Comparison of ENCODE assay signal across 14 cellular contexts in the genomic region with DNA sequence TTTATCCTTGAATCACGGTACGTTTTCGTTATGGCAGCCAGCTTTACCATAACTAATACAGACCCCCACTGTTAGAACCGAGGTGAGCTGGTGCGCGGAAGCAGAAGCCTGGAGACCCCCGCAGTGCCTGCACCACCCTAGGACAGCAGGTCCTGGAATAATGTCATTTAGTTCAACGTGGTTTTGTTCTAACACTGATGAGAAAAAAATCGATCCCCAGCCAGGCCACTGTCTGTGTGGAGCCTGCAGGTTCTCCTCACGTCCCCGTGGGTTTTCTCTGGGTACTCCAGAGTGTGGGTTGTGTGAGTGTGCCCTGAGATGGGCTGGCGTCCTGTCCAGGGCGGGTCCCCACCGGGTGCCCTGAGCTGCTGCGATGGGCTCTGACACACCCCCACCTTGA.
DNase-seq lines count a peak whose midpoint lies in the region; ATAC-seq, FAIRE-seq and TF ChIP-seq lines count a peak whose summit lies in the region.
"Had no signal": no experiment of that assay in that cellular context is flagged by ENCODE, and none has a peak within 500 bp of the region (broad histone marks: within the 10 kb centered on the region; RNA-seq: fewer than 3 reads in every experiment).

No MANE protein-coding gene starts in this region.

- ATAC-seq in GM23338 (no peak), K562 (no peak), lung (ENCODE audit: insufficient read depth, low FRiP score) (no peak), lower lobe of right lung (no peak)

- H3K79me2 ChIP-seq in GM23338 (replicated peaks; ENCODE audit: insufficient read depth) (no peaks in the 10 kb centered on the region), K562 (ENCODE audit: control insufficient read depth, insufficient read depth, low read length) (no peaks in the 10 kb centered on the region)

- TF ChIP-seq CTCF in GM23338 (conservative IDR thresholded peaks at IDR 0.05; ENCODE audit: low read depth in 2 of 2) (no peak), K562 (IDR thresholded peaks at IDR 0.05 in 2 of 3, conservative IDR thresholded peaks at IDR 0.05 in 1 of 3; ENCODE audit: insufficient read depth in 2 of 3, low read depth in 1 of 3, low read length in 3 of 3) (no peak), lung (IDR thresholded peaks at IDR 0.05; ENCODE audit: control extremely low read depth, extremely low read depth) (no peak), type B pancreatic cell (conservative IDR thresholded peaks at IDR 0.05) (no peak), lower lobe of right lung (IDR thresholded peaks at IDR 0.05) (no peak)

- peaks cover 4% of the 10 kb centered on the region; the same call in 1 of the 2 replicates for H3K9me2 ChIP-seq in GM23338 (ENCODE audit: insufficient read depth)

- H3K27me3 Mint-ChIP-seq in GM23338 (ENCODE audit: insufficient read depth, low read depth, poor library complexity) (peaks cover 7% of the 10 kb centered on the region), type B pancreatic cell (no peaks in the 10 kb centered on the region)
- H3K27me3 Mint-ChIP-seq: CD8-positive, alpha-beta memory T cell had no signal

- no peak for TF ChIP-seq RAD21 in K562 (CRISPR knock-in tag; conservative IDR thresholded peaks at IDR 0.05 in 1 of 2, IDR thresholded peaks at IDR 0.05 in 1 of 2)

- no peak for TF ChIP-seq EP300 in K562 (IDR thresholded peaks at IDR 0.05; ENCODE audit: low read length)

- H3K36me3 Mint-ChIP-seq in GM23338 (ENCODE audit: low read depth) (peaks cover 19% of the 10 kb centered on the region), type B pancreatic cell (no peaks in the 10 kb centered on the region)

- in situ Hi-C loops in K562 (cut with MboI) = no loop called here

- no peak overlapping the region for H3K4me2 ChIP-seq in GM23338
- H3K4me2 ChIP-seq in K562 (ENCODE audit: insufficient read depth, low read length) = no peak overlapping the region
- H3K4me2 ChIP-seq: BLaER1 had no signal

- H3K9ac ChIP-seq in K562 (ENCODE audit: insufficient read depth in 1 of 2, low read depth in 2 of 2, low read length in 2 of 2) = no peak overlapping the region
- H3K9ac ChIP-seq: BLaER1 had no signal

- POLR2A ChIA-PET in K562 (lab: Yijun Ruan, JAX) = interaction anchor here (0.6 to 1.1 kb wide), 4 partner anchors 8 to 522 kb away, joined by 3 to 4 read pairs (median 3); no protein-coding TSS in a partner anchor

- no peak overlapping the region for H3K4me3 Mint-ChIP-seq in GM23338
- H3K4me3 Mint-ChIP-seq in type B pancreatic cell = no peak overlapping the region
- H3K4me3 Mint-ChIP-seq: CD8-positive, alpha-beta memory T cell had no signal

- peaks cover 17% of the 10 kb centered on the region for H3K4me1 ChIP-seq in GM23338 (ENCODE audit: insufficient read depth)
- peaks cover 0 to 3% of the 10 kb centered on the region in 2 experiments; a peak in 2 of 5 replicates for H3K4me1 ChIP-seq in K562 (replicated peaks in 1 of 2; ENCODE audit: control insufficient read depth in 2 of 2, insufficient read depth in 2 of 2, low read length in 2 of 2)
- peaks cover 0 to 4% of the 10 kb centered on the region in 2 donors for H3K4me1 ChIP-seq in lung (ENCODE audit: control insufficient read depth in 2 of 2, insufficient read depth in 2 of 2, low read length in 2 of 2)
- H3K4me1 ChIP-seq in lower lobe of right lung = peaks cover 4% of the 10 kb centered on the region
- H3K4me1 ChIP-seq: BLaER1 had no signal

- 0 out of 2 replicates have a peak overlapping the region, but pooled peaks have one; percentile 14 for H2AFZ ChIP-seq in GM23338
- H2AFZ ChIP-seq in K562 (ENCODE audit: low read depth, low read length) = peak overlapping the region; percentile 47

- CTCF ChIA-PET in K562 (lab: Yijun Ruan, JAX; ENCODE audit: low intra/inter-chr PET ratio) = no interaction called here

- 49% methylated on average over 15 of the region's 15 CpGs for WGBS in K562 (ENCODE audit: insufficient coverage, low coverage, missing lambda C conversion rate)
- 88 to 94% methylated on average over 15 of the region's 15 CpGs for WGBS in lung, 2 donors

- intact Hi-C loops in K562 (cut with micrococcal nuclease) (no loop called here), lower lobe of right lung (cut with DNase I) (no loop called here)

- H3F3A ChIP-seq in GM23338 (replicated peaks; ENCODE audit: low read depth) = no peaks in the 10 kb centered on the region

- H3K4me1 Mint-ChIP-seq in GM23338 (peaks cover 14% of the 10 kb centered on the region), type B pancreatic cell (ENCODE audit: unreplicated experiment) (peaks cover 13% of the 10 kb centered on the region)
- H3K4me1 Mint-ChIP-seq: CD8-positive, alpha-beta memory T cell had no signal

- H3K9me3 ChIP-seq in K562 (replicated peaks; ENCODE audit: control insufficient read depth, insufficient read depth, low read depth, low read length) (peaks cover 12% of the 10 kb centered on the region), lung (ENCODE audit: control insufficient read depth in 2 of 2, insufficient read depth in 1 of 2, low read length in 1 of 2) (peaks cover 0 to 4% of the 10 kb centered on the region in 2 donors), lower lobe of right lung (no peaks in the 10 kb centered on the region)

- H3K9me3 Mint-ChIP-seq in GM23338 (peaks cover 33% of the 10 kb centered on the region), type B pancreatic cell (peaks cover 4% of the 10 kb centered on the region)
- H3K9me3 Mint-ChIP-seq: CD8-positive, alpha-beta memory T cell had no signal

- H3K27me3 ChIP-seq in GM23338 (ENCODE audit: insufficient read depth) (no peaks in the 10 kb centered on the region), K562 (ENCODE audit: control insufficient read depth in 2 of 2, insufficient read depth in 2 of 2, low read length in 2 of 2) (no peaks in the 10 kb centered on the region), lung (ENCODE audit: control insufficient read depth, insufficient read depth) (no peaks in the 10 kb centered on the region), lower lobe of right lung (ENCODE audit: low read depth) (no peaks in the 10 kb centered on the region)
- H3K27me3 ChIP-seq: BLaER1 had no signal

- DNase-seq in GM23338 (ENCODE audit: low spot score) (no peak), K562 (ENCODE audit: extremely low read depth in 1 of 4, low spot score in 3 of 4) (no peak), lung (ENCODE audit: low spot score) (peak; percentile 27), type B pancreatic cell (ENCODE audit: extremely low spot score, unreplicated experiment) (peak; percentile 52), substantia nigra (lab: John Stamatoyannopoulos, UW) (no peak), lower lobe of right lung (no peak)
- DNase-seq: Caco-2; CD8-positive, alpha-beta memory T cell; DMS53; GF-D8; IMR-90 had no signal

- H3K9me1 ChIP-seq in K562 (ENCODE audit: control insufficient read depth, insufficient read depth, low read length) = no peaks in the 10 kb centered on the region

- H3K27ac Mint-ChIP-seq in GM23338 (no peak overlapping the region), type B pancreatic cell (no peak overlapping the region)

- BruUV-seq in K562 (replicated peaks; lab: Mats Ljungman, UMichigan) = no TSS peak

- no peak overlapping the region for H3K27ac ChIP-seq in GM23338 (ENCODE audit: low read depth)
- no peak overlapping the region for H3K27ac ChIP-seq in K562 (ENCODE audit: extremely low read depth, low read depth, low read length)
- no peak overlapping the region for H3K27ac ChIP-seq in lung (ENCODE audit: low read depth in 1 of 2, low read length in 1 of 2)
- H3K27ac ChIP-seq in substantia nigra (ENCODE audit: low read depth, low read length, poor library complexity, severe bottlenecking) = no peak overlapping the region
- no peak overlapping the region for H3K27ac ChIP-seq in lower lobe of right lung
- H3K27ac ChIP-seq: BLaER1 had no signal

- TF ChIP-seq POLR2A in K562 (conservative IDR thresholded peaks at IDR 0.05) = no peak

- H3K36me3 ChIP-seq in GM23338 (ENCODE audit: insufficient read depth) (peaks cover 4% of the 10 kb centered on the region; the same call in 1 of the 2 replicates), K562 (ENCODE audit: control insufficient read depth, insufficient read depth, low read length) (no peaks in the 10 kb centered on the region), lung (ENCODE audit: control insufficient read depth in 2 of 2, insufficient read depth in 2 of 2, low read length in 2 of 2) (no peaks in the 10 kb centered on the region), lower lobe of right lung (no peaks in the 10 kb centered on the region)
- H3K36me3 ChIP-seq: BLaER1 had no signal

- no peak overlapping the region for H3K4me3 ChIP-seq in GM23338
- no peak overlapping the region for H3K4me3 ChIP-seq in K562
- H3K4me3 ChIP-seq in lung = no peak overlapping the region
- H3K4me3 ChIP-seq in lower lobe of right lung = no peak overlapping the region
- H3K4me3 ChIP-seq: BLaER1 had no signal

- no peak for FAIRE-seq in K562 (lab: Jason Lieb, UNC)
- FAIRE-seq: GM19239, H54 had no signal

- H4K20me1 ChIP-seq in GM23338 (replicated peaks; ENCODE audit: insufficient read depth) (no peaks in the 10 kb centered on the region), K562 (replicated peaks; ENCODE audit: control insufficient read depth, insufficient read depth, low read length) (no peaks in the 10 kb centered on the region)
- H4K20me1 ChIP-seq: BLaER1 had no signal

TF ChIP-seq in GM23338, 12 proteins besides CTCF, POLR2A, EP300 and RAD21 (continues in another document):
- TF ChIP-seq, protein P1, sequence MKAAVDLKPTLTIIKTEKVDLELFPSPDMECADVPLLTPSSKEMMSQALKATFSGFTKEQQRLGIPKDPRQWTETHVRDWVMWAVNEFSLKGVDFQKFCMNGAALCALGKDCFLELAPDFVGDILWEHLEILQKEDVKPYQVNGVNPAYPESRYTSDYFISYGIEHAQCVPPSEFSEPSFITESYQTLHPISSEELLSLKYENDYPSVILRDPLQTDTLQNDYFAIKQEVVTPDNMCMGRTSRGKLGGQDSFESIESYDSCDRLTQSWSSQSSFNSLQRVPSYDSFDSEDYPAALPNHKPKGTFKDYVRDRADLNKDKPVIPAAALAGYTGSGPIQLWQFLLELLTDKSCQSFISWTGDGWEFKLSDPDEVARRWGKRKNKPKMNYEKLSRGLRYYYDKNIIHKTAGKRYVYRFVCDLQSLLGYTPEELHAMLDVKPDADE (IDR thresholded peaks at IDR 0.05) = no peak

TF ChIP-seq in K562, 482 proteins besides CTCF, POLR2A, EP300 and RAD21 (continues in another document):
- TF ChIP-seq HDAC2 (IDR thresholded peaks at IDR 0.05) (no peak), MEIS2 (IDR thresholded peaks at IDR 0.05; ENCODE audit: partially characterized antibody) (no peak), ADNP (tag; IDR thresholded peaks at IDR 0.05) (no peak), FUS (optimal IDR thresholded peaks at IDR 0.05; ENCODE audit: low read depth, low read length) (no peak), NCOA1 (IDR thresholded peaks at IDR 0.05; ENCODE audit: low read depth) (no peak), GABPB2 (CRISPR knock-in tag; conservative IDR thresholded peaks at IDR 0.05) (no peak), TAF15 (IDR thresholded peaks at IDR 0.05; ENCODE audit: low read depth, low read length) (no peak)

Comparison
In these comparisons a context has a peak if more than half of its experiments do, and no peak if none do; other contexts are left out.
1. DNase-seq: peak in lung (single experiment) and type B pancreatic cell (single experiment); none in GM23338 (single experiment), K562 (0 of 4), substantia nigra (0 of 49) and lower lobe of right lung (single experiment).